Comparison of ENCODE assay signal across 9 cellular contexts in the genomic region with DNA sequence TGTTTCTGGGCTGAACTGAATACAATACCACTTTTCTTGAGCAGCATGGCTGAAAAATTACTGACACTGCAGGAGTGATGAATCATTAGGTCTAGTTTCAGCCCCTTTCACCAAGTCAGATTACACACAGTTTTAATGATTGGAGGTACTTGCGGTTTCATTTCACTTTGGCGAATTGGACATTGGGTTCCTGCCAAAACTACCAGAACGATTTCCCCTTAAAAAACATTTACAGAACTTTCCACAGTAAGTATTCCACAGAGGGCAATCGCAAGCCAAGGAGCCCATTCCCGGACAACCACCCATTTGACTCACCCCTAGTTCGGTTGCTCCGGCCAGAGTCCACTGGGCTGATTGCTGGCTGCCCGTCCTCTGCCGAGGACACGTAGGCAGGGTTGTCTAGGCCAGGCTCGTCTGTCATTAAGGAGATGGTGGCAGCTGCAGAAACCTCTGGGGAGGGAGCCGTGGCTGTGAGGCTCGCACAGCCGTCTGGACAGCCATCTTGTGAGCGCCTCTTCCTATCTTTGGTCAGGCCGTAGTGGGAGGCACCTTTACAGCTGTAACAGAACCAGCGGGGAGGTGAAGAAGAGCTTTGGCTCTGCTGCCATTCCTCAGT.
DNase-seq lines count a peak whose midpoint lies in the region; ATAC-seq and TF ChIP-seq lines count a peak whose summit lies in the region.
"Had no signal": no experiment of that assay in that cellular context is flagged by ENCODE, and none has a peak within 500 bp of the region (broad histone marks: within the 10 kb centered on the region; RNA-seq: fewer than 3 reads in every experiment).

No MANE protein-coding gene starts in this region.

- H3K27me3 ChIP-seq in adipocyte (replicated peaks; ENCODE audit: control insufficient read depth, insufficient read depth, low read length): no peaks in the 10 kb centered on the region
- no peaks in the 10 kb centered on the region for H3K27me3 ChIP-seq in left ventricle myocardium inferior (ENCODE audit: low read depth)
- H3K27me3 ChIP-seq in skeletal muscle satellite cell (ENCODE audit: control insufficient read depth, insufficient read depth, low read length): no peaks in the 10 kb centered on the region
- H3K27me3 ChIP-seq in esophagus muscularis mucosa: no peaks in the 10 kb centered on the region

- peak overlapping the region; percentile 85 for H3K9ac ChIP-seq in adipocyte (ENCODE audit: low read length)
- peak overlapping the region; percentile 78 for H3K9ac ChIP-seq in skeletal muscle satellite cell (ENCODE audit: low read depth, low read length)

- intact Hi-C loops in left ventricle myocardium inferior (cut with micrococcal nuclease) (no loop called here), esophagus muscularis mucosa (cut with DNase I) (no loop called here)

- TF ChIP-seq CTCF in left ventricle myocardium inferior (IDR thresholded peaks at IDR 0.05; ENCODE audit: borderline replicate concordance): no peak
- no peak for TF ChIP-seq CTCF in esophagus muscularis mucosa (IDR thresholded peaks at IDR 0.05)

- no peaks in the 10 kb centered on the region for H3K9me3 ChIP-seq in adipocyte (ENCODE audit: control insufficient read depth, low read length)
- H3K9me3 ChIP-seq in left ventricle myocardium inferior (replicated peaks): no peaks in the 10 kb centered on the region
- H3K9me3 ChIP-seq in skeletal muscle satellite cell (replicated peaks; ENCODE audit: low read length): no peaks in the 10 kb centered on the region
- H3K9me3 ChIP-seq in esophagus muscularis mucosa: no peaks in the 10 kb centered on the region

- WGBS in esophagus muscularis mucosa: 92% methylated on average over 17 of the region's 17 CpGs

- H3K4me3 ChIP-seq in adipocyte (ENCODE audit: low read length) (peak overlapping the region; percentile 66), left ventricle myocardium inferior (peak overlapping the region; percentile 40), skeletal muscle satellite cell (ENCODE audit: low read length) (peak overlapping the region; percentile 62), esophagus muscularis mucosa (no peak overlapping the region)

- no peak for TF ChIP-seq POLR2A in esophagus muscularis mucosa (IDR thresholded peaks at IDR 0.05; ENCODE audit: low read depth)

- H3K36me3 ChIP-seq in adipocyte (ENCODE audit: control insufficient read depth, insufficient read depth, low read length, severe bottlenecking) (no peaks in the 10 kb centered on the region), left ventricle myocardium inferior (peaks cover 12% of the 10 kb centered on the region), skeletal muscle satellite cell (ENCODE audit: insufficient read depth, low read length) (no peaks in the 10 kb centered on the region), esophagus muscularis mucosa (peaks cover 0 to 9% (median 0%) of the 10 kb centered on the region in 4 donors)

- peaks cover 48% of the 10 kb centered on the region for H3K4me1 ChIP-seq in adipocyte (ENCODE audit: control insufficient read depth, insufficient read depth, low read length)
- H3K4me1 ChIP-seq in left ventricle myocardium inferior: peaks cover 18% of the 10 kb centered on the region
- H3K4me1 ChIP-seq in skeletal muscle satellite cell (ENCODE audit: control insufficient read depth, insufficient read depth, low read length): peaks cover 24% of the 10 kb centered on the region
- H3K4me1 ChIP-seq in esophagus muscularis mucosa: peaks cover 0 to 3% (median 0%) of the 10 kb centered on the region in 4 donors

- H3K27ac ChIP-seq in left ventricle myocardium inferior (replicated peaks) (peak overlapping the region; percentile 84), esophagus muscularis mucosa (replicated peaks in 1 of 4) (peak overlapping the region in 1 of 4 donors; percentile 47)

- peak overlapping the region; percentile 80 for H3K4me2 ChIP-seq in skeletal muscle satellite cell (ENCODE audit: low read length)

- TF ChIP-seq EP300 in esophagus muscularis mucosa (IDR thresholded peaks at IDR 0.05): no peak

- DNase-seq in HS-27A (ENCODE audit: low read depth) (peak; percentile 74), adipocyte (ENCODE audit: low read depth) (no peak), left ventricle myocardium inferior (peak; percentile 78), esophagus muscularis mucosa (ENCODE audit: extremely low spot score) (no peak), NCI-H510A treated with DMSO at 0.1 percent for 48 hours (lab: John Stamatoyannopoulos, UW) (no peak), midbrain (lab: John Stamatoyannopoulos, UW) (no peak)
- DNase-seq: naive thymus-derived CD4-positive, alpha-beta T cell had no signal

- ATAC-seq in HG03565 (IDR thresholded peaks at IDR 0.05; ENCODE audit: unreplicated experiment): no peak
- ATAC-seq: naive thymus-derived CD4-positive, alpha-beta T cell had no signal

Comparison
In these comparisons a context has a peak if more than half of its experiments do, and no peak if none do; other contexts are left out.
1. DNase-seq: peak in HS-27A (single experiment) and left ventricle myocardium inferior (single experiment); none in adipocyte (single experiment), esophagus muscularis mucosa (single experiment), NCI-H510A treated with DMSO at 0.1 percent for 48 hours (single experiment) and midbrain (single experiment).
2. H3K4me3 ChIP-seq: peak in adipocyte (single experiment), left ventricle myocardium inferior (single experiment) and skeletal muscle satellite cell (single experiment); none in esophagus muscularis mucosa (0 of 4).